In genomic region chr4:39978378-39978775, GRCh38 we compare ENCODE assay signal across 8 cellular contexts. TPM values are rescaled to one million over a fixed set of nuclear protein-coding genes. Genes with fewer than 3 reads are reported as not detected.
A peak's percentile ranks its signal among the peaks of the same experiment; 100 is the strongest.
DNase-seq lines count a peak whose midpoint lies in the region; ATAC-seq and TF ChIP-seq lines count a peak whose summit lies in the region.

No MANE protein-coding gene starts in this region.

- TF ChIP-seq EP300 in neural cell (conservative IDR thresholded peaks at IDR 0.05; ENCODE audit: poor library complexity, severe bottlenecking) = no peak

- peak overlapping the region; percentile 27 for H2AFZ ChIP-seq in neural cell (ENCODE audit: low read depth, low read length)

- H3K9me3 ChIP-seq in ectodermal cell (ENCODE audit: control insufficient read depth, low read length) (no peaks in the 10 kb centered on the region), neural cell (ENCODE audit: low read length) (no peaks in the 10 kb centered on the region)

- H3K79me2 ChIP-seq in neural cell (replicated peaks; ENCODE audit: insufficient read depth, low read length) = peaks cover 28% of the 10 kb centered on the region

- peak overlapping the region; percentile 47 for H3K9ac ChIP-seq in neural cell (ENCODE audit: low read length)

- no peak for TF ChIP-seq RAD21 in neural cell (conservative IDR thresholded peaks at IDR 0.05)

- no peaks in the 10 kb centered on the region for H3K9me2 ChIP-seq in neural cell (ENCODE audit: insufficient read depth, low read length)

- H3K4me1 ChIP-seq in ectodermal cell (ENCODE audit: control insufficient read depth, insufficient read depth, low read length) = peaks cover 9% of the 10 kb centered on the region

- POLR2A ChIA-PET in BJ (lab: Charles Lee) = no interaction called here

- no peak for DNase-seq in BJ (ENCODE audit: low read depth)
- DNase-seq in NB4 (ENCODE audit: low read depth) = no peak
- DNase-seq in NCI-H1048 (lab: John Stamatoyannopoulos, UW) = no peak
- DNase-seq in activated CD4-positive, CD25-positive, alpha-beta regulatory T cell (lab: John Stamatoyannopoulos, UW) = no peak
- DNase-seq in GM10266 (ENCODE audit: extremely low spot score) = no peak

- TF ChIP-seq POLR2A in NB4 (IDR thresholded peaks at IDR 0.05; ENCODE audit: extremely low read depth, insufficient read length) = no peak

- no peak for ATAC-seq in GM18909 (IDR thresholded peaks at IDR 0.05; ENCODE audit: poor library complexity, unreplicated experiment)

- H3K4me2 ChIP-seq in neural cell (ENCODE audit: low read length) = peak overlapping the region; percentile 78

- H3K36me3 ChIP-seq in BJ (ENCODE audit: control insufficient read depth, insufficient read depth, low read length) (0 out of 2 replicates have a peak, but pooled peaks cover 2% of the 10 kb centered on the region), ectodermal cell (ENCODE audit: control insufficient read depth, insufficient read depth, low read length) (peaks cover 18% of the 10 kb centered on the region), neural cell (ENCODE audit: insufficient read depth, low read length) (peaks cover 5% of the 10 kb centered on the region)

- H3K27ac ChIP-seq in ectodermal cell (ENCODE audit: insufficient read depth, low read depth, low read length, poor library complexity, severe bottlenecking) (peak overlapping the region; percentile 74), neural cell (ENCODE audit: low read length) (no peak overlapping the region)

- CTCF ChIA-PET in BJ (lab: Yijun Ruan, JAX) = interaction anchor here (0.6 to 2.4 kb wide), 14 partner anchors 11 to 1021 kb away, joined by 3 to 12 read pairs (median 4); partner anchors contain the start of genes N4BP2 and UBE2K

- H3K27me3 ChIP-seq in BJ (ENCODE audit: control insufficient read depth, insufficient read depth, low read length) (no peaks in the 10 kb centered on the region), ectodermal cell (ENCODE audit: control insufficient read depth, insufficient read depth, low read length, poor library complexity, severe bottlenecking) (no peaks in the 10 kb centered on the region), neural cell (ENCODE audit: insufficient read depth, low read depth, low read length) (no peaks in the 10 kb centered on the region)

- peak overlapping the region; percentile 57 for H3K4me3 ChIP-seq in BJ (ENCODE audit: low read depth, low read length)
- peak overlapping the region; percentile 60 for H3K4me3 ChIP-seq in NB4 (ENCODE audit: low read depth, low read length)
- peak overlapping the region; percentile 66 for H3K4me3 ChIP-seq in ectodermal cell (ENCODE audit: insufficient read depth, low read depth, low read length)
- H3K4me3 ChIP-seq in neural cell (ENCODE audit: low read length) = peak overlapping the region; percentile 72

- TF ChIP-seq CTCF in BJ (IDR thresholded peaks at IDR 0.05; ENCODE audit: insufficient read depth, low read depth, low read length) = no peak
- TF ChIP-seq CTCF in NB4 (IDR thresholded peaks at IDR 0.05; ENCODE audit: low read depth, low read length) = no peak
- no peak for TF ChIP-seq CTCF in neural cell (IDR thresholded peaks at IDR 0.05; ENCODE audit: poor library complexity, severe bottlenecking)
- no peak for TF ChIP-seq CTCF in GM10266 (IDR thresholded peaks at IDR 0.05; ENCODE audit: control insufficient read depth, insufficient read depth, low read depth, missing control alignments)

- no peaks in the 10 kb centered on the region for H3F3A ChIP-seq in neural cell (ENCODE audit: insufficient read depth, low read length, poor library complexity, severe bottlenecking)

- WGBS in ectodermal cell, 2 experiments = 8 to 44% methylated on average over 2 to 3 of the region's 5 CpGs

- H4K20me1 ChIP-seq in neural cell (ENCODE audit: insufficient read depth) = no peaks in the 10 kb centered on the region

TF ChIP-seq in neural cell, 6 proteins besides CTCF, POLR2A, EP300 and RAD21:
- no peak for TF ChIP-seq MXI1 (conservative IDR thresholded peaks at IDR 0.05; ENCODE audit: poor library complexity, severe bottlenecking)
- no peak for TF ChIP-seq POLR2AphosphoS5 (IDR thresholded peaks at IDR 0.05)
- no peak for TF ChIP-seq SMC3 (conservative IDR thresholded peaks at IDR 0.05; ENCODE audit: poor library complexity)
- no peak for TF ChIP-seq EZH2 (IDR thresholded peaks at IDR 0.05; ENCODE audit: borderline replicate concordance, insufficient read depth, low read length, poor library complexity, severe bottlenecking)
- no peak for TF ChIP-seq REST (IDR thresholded peaks at IDR 0.05; ENCODE audit: borderline replicate concordance)
- no peak for TF ChIP-seq TAF1 (IDR thresholded peaks at IDR 0.05; ENCODE audit: low read depth)

RNA-seq across cellular contexts. Expression of gene PDS5A, which starts 0.7 kb away (rescaled TPM):
- 17.8 and 37.7 TPM in 2 replicates for polyA plus RNA-seq in BJ (2011; rRNA removed)
- polyA minus RNA-seq in BJ (2011; rRNA and poly(A)+ RNA removed) = 53.9 and 69.5 TPM in 2 replicates
- polyA plus RNA-seq in ectodermal cell (2013, experiment 1 of 4) = 65.5 TPM
- 62.2 TPM for polyA plus RNA-seq in ectodermal cell (2013, experiment 2 of 4)
- 54.5 TPM for polyA plus RNA-seq in ectodermal cell (2013, experiment 3 of 4)
- polyA plus RNA-seq in ectodermal cell (2013, experiment 4 of 4) = 61.5 TPM
- polyA plus RNA-seq in neural cell = 43.7 and 46.3 TPM in 2 replicates
- polyA minus RNA-seq in neural cell = 102 and 119 TPM in 2 replicates
